Comparison of ENCODE assay signal across 22 cellular contexts in genomic region chr20:38566199-38566598, GRCh38. TPM values are rescaled to one million over a fixed set of nuclear protein-coding genes. Genes with fewer than 3 reads are reported as not detected.
DNase-seq lines count a peak whose midpoint lies in the region; ATAC-seq and TF ChIP-seq lines count a peak whose summit lies in the region.
"Had no signal": no experiment of that assay in that cellular context is flagged by ENCODE, and none has a peak within 500 bp of the region (broad histone marks: within the 10 kb centered on the region; RNA-seq: fewer than 3 reads in every experiment).

No MANE protein-coding gene starts in this region.

- DNase-seq in LNCaP clone FGC (ENCODE audit: low read depth) (peak; percentile 52), lower leg skin (ENCODE audit: low spot score in 2 of 2) (no peak), DMS53 treated with DMSO at 0.1 percent for 48 hours (lab: John Stamatoyannopoulos, UW; ENCODE audit: unreplicated experiment) (no peak), RWPE1 (ENCODE audit: low spot score) (no peak)
- DNase-seq: 8988T; ACHN; BE2C; C1 segment of cervical spinal cord; CD4-positive, alpha-beta memory T cell; CD4-positive, CD25-positive, alpha-beta regulatory T cell; CD8-positive, alpha-beta memory T cell; COR-L47; DMS 273 treated with DMSO at 0.1 percent for 48 hours; DMS153; DMS53; DMS79 treated with DMSO at 0.1 percent for 48 hours; GDM1 had no signal

- TF ChIP-seq CTCF in LNCaP clone FGC (IDR thresholded peaks at IDR 0.05; ENCODE audit: control insufficient read depth, extremely low read depth, insufficient read depth) (no peak), lower leg skin (IDR thresholded peaks at IDR 0.05) (no peak), RWPE1 (conservative IDR thresholded peaks at IDR 0.05; ENCODE audit: low read depth) (no peak)

- TF ChIP-seq POLR2A in lower leg skin (IDR thresholded peaks at IDR 0.05), result no peak

- POLR2A ChIA-PET in RWPE1 (lab: Yijun Ruan, JAX; ENCODE audit: low non-redundant PET), result interaction anchor here (0.7 kb wide), 1 partner anchor 65 kb away, joined by 5 read pairs; no protein-coding TSS in a partner anchor

- peak; percentile 77 for ATAC-seq in esophagus mucosa
- ATAC-seq: GM12878 had no signal

- intact Hi-C loops in lower leg skin (cut with DNase I; ENCODE audit: low total_unique reads), result no loop called here

- CTCF ChIA-PET in RWPE1 (lab: Yijun Ruan, JAX), result interaction anchor here (0.6 to 0.9 kb wide), 3 partner anchors 24 to 185 kb away, joined by 3 to 5 read pairs (median 3); no protein-coding TSS in a partner anchor

- H3K27ac ChIP-seq in RWPE1, result no peak overlapping the region
- H3K27ac ChIP-seq: BLaER1 had no signal

- no peak overlapping the region for H3K4me3 ChIP-seq in LNCaP clone FGC (ENCODE audit: low read depth, low read length)
- no peak overlapping the region for H3K4me3 ChIP-seq in lower leg skin (ENCODE audit: low read depth, poor library complexity, severe bottlenecking)
- H3K4me3 ChIP-seq: BLaER1, GM12878 had no signal

- WGBS in lower leg skin, 2 donors, result 83 to 93% methylated on average over 4 of the region's 4 CpGs

RNA-seq across cellular contexts. Expression of gene ADIG, which starts 14.8 kb away (rescaled TPM):
- total RNA-seq in esophagus mucosa, result not detected
- total RNA-seq in lower leg skin, result not detected
- total RNA-seq: A673; CD4-positive, alpha-beta memory T cell; CD4-positive, CD25-positive, alpha-beta regulatory T cell; CD8-positive, alpha-beta memory T cell; G401; GM12878 had no signal

RNA-seq across cellular contexts. Expression of gene ARHGAP40, which starts 35.4 kb away (rescaled TPM):
- total RNA-seq in esophagus mucosa (10.3 TPM), lower leg skin (10 to 100 TPM; 27.0 to 54.8 (median 45.9) TPM)
- total RNA-seq: A673; CD4-positive, alpha-beta memory T cell; CD4-positive, CD25-positive, alpha-beta regulatory T cell; CD8-positive, alpha-beta memory T cell; G401 had no signal
